Comparison of ENCODE assay signal across 8 cellular contexts in the genomic region with DNA sequence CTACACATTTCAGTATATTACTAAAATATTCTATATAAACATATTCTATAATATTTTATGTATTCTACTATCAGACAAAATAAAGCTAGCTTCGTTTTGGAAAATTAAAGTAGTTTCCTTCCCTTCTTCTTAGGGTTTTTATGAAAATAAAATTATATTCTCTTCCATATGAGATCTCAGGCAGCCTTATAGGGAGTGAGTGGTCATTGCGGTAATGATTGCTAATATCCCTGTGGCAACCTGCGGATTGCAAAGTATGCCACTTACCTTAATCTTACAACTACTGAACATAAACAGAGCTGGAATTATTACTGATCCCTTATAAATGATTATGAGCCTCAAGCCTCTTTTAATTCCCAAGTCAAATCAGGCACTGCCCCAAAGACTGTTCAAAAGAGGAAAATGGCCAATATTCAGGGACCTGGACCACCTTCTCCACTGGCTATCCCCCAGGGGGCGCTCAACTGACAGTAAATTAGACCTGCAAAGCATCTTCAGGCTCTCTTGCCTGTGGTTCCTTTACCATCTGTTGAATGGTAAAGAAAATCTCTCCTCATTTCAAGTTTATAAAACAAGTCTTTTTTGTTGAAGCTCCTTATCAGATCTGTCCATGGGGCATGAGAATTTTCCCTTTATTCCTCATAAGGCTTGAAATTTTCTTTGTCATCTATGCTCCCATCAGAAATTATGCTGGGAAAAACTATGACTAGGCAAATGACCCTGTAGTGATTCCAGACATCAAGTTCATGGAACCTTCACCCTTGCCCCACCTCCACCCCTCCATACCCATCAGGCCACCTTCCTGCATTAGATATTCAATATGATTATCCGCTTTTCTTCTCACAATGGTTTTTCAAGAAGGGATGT.
DNase-seq lines count a peak whose midpoint lies in the region; ATAC-seq and TF ChIP-seq lines count a peak whose summit lies in the region.

No MANE protein-coding gene starts in this region.

- no peak overlapping the region for H3K27ac ChIP-seq in CD8-positive, alpha-beta memory T cell (ENCODE audit: low read depth, low read length)
- no peak overlapping the region for H3K27ac ChIP-seq in Panc1 (ENCODE audit: low read length)
- no peak overlapping the region for H3K27ac ChIP-seq in tibial nerve

- H3K4me1 ChIP-seq in CD8-positive, alpha-beta memory T cell (ENCODE audit: insufficient read depth, low read length), result no peaks in the 10 kb centered on the region
- H3K4me1 ChIP-seq in Panc1 (ENCODE audit: control insufficient read depth, insufficient read depth, low read length) (no peaks in the 10 kb centered on the region), tibial nerve (peaks cover 0 to 16% (median 0%) of the 10 kb centered on the region in 4 donors)

- H3K27me3 Mint-ChIP-seq in CD8-positive, alpha-beta memory T cell, result no peaks in the 10 kb centered on the region
- H3K27me3 Mint-ChIP-seq in activated T-helper 1 cell treated with anti-CD3 and anti-CD28 coated beads, Interleukin-12 subunit alpha, Interleukin-12 subunit beta, Interleukin-2, Interleukin-4 antibody, amounts not matched to agents 30 ng/mL and 10 ng/mL and 1 ng/mL, durations not matched to agents 14 hours and 24 hours and 36 hours (ENCODE audit: insufficient read depth), result peaks cover 9% of the 10 kb centered on the region
- peaks cover 2% of the 10 kb centered on the region for H3K27me3 Mint-ChIP-seq in osteocyte (ENCODE audit: unreplicated experiment)

- no peaks in the 10 kb centered on the region for H3K9me3 ChIP-seq in CD8-positive, alpha-beta memory T cell (ENCODE audit: low read length)
- no peaks in the 10 kb centered on the region for H3K9me3 ChIP-seq in Panc1 (ENCODE audit: control insufficient read depth, insufficient read depth, low read depth, low read length)
- no peaks in the 10 kb centered on the region for H3K9me3 ChIP-seq in tibial nerve

- DNase-seq in CD8-positive, alpha-beta memory T cell, result peak; percentile 64 to 84 (median 69)
- DNase-seq in HPDE6-E6E7 (ENCODE audit: extremely low spot score) (peak; percentile 26), Panc1 (ENCODE audit: low read depth, low spot score) (peak; percentile 17), foreskin fibroblast (peak; percentile 37 to 79), osteocyte (ENCODE audit: extremely low spot score, unreplicated experiment) (peak; percentile 90), tibial nerve (ENCODE audit: low spot score in 2 of 2) (peak; percentile 59 to 75)
- DNase-seq in activated T-helper 1 cell treated with anti-CD3 and anti-CD28 coated beads, Interleukin-12 subunit alpha, Interleukin-12 subunit beta, Interleukin-2, Interleukin-4 antibody, amounts not matched to agents 30 ng/mL and 10 ng/mL and 1 ng/mL, durations not matched to agents 14 hours and 24 hours and 36 hours (ENCODE audit: low spot score), result peak; percentile 65

- no peak overlapping the region for H3K4me3 Mint-ChIP-seq in CD8-positive, alpha-beta memory T cell
- H3K4me3 Mint-ChIP-seq in activated T-helper 1 cell treated with anti-CD3 and anti-CD28 coated beads, Interleukin-12 subunit alpha, Interleukin-12 subunit beta, Interleukin-2, Interleukin-4 antibody, amounts not matched to agents 30 ng/mL and 10 ng/mL and 1 ng/mL, durations not matched to agents 14 hours and 24 hours and 36 hours, result no peak overlapping the region
- H3K4me3 Mint-ChIP-seq in osteocyte (ENCODE audit: unreplicated experiment), result no peak overlapping the region

- peak; percentile 75 for TF ChIP-seq CTCF in Panc1 (IDR thresholded peaks at IDR 0.05)
- TF ChIP-seq CTCF in foreskin fibroblast (IDR thresholded peaks at IDR 0.05; ENCODE audit: low read depth, low read length), result peak; percentile 82
- peak; percentile 87 for TF ChIP-seq CTCF in osteocyte (IDR thresholded peaks at IDR 0.05)
- peak; percentile 51 to 68 (median 62) for TF ChIP-seq CTCF in tibial nerve (IDR thresholded peaks at IDR 0.05)

- peak; percentile 94 for ATAC-seq in GM19463 (IDR thresholded peaks at IDR 0.05; ENCODE audit: unreplicated experiment)
- ATAC-seq in Panc1, result peak; percentile 84

- H3K9me3 Mint-ChIP-seq in CD8-positive, alpha-beta memory T cell, result no peaks in the 10 kb centered on the region
- H3K9me3 Mint-ChIP-seq in activated T-helper 1 cell treated with anti-CD3 and anti-CD28 coated beads, Interleukin-12 subunit alpha, Interleukin-12 subunit beta, Interleukin-2, Interleukin-4 antibody, amounts not matched to agents 30 ng/mL and 10 ng/mL and 1 ng/mL, durations not matched to agents 14 hours and 24 hours and 36 hours, result no peaks in the 10 kb centered on the region
- peaks cover 4% of the 10 kb centered on the region for H3K9me3 Mint-ChIP-seq in osteocyte (ENCODE audit: unreplicated experiment)

- H3K27me3 ChIP-seq in CD8-positive, alpha-beta memory T cell (ENCODE audit: insufficient read depth, low read length, poor library complexity, severe bottlenecking), result no peaks in the 10 kb centered on the region
- no peaks in the 10 kb centered on the region for H3K27me3 ChIP-seq in Panc1 (ENCODE audit: control insufficient read depth, insufficient read depth, low read length)
- H3K27me3 ChIP-seq in tibial nerve, result no peaks in the 10 kb centered on the region

- TF ChIP-seq POLR2A in tibial nerve (IDR thresholded peaks at IDR 0.05), result no peak

- in situ Hi-C loops in Panc1 (cut with HindIII; ENCODE audit: low pct_unique_long_range_greater_than_20kb, low sequenced_read_pairs), result no loop called here

- H3K36me3 Mint-ChIP-seq in CD8-positive, alpha-beta memory T cell, result no peaks in the 10 kb centered on the region
- H3K36me3 Mint-ChIP-seq in activated T-helper 1 cell treated with anti-CD3 and anti-CD28 coated beads, Interleukin-12 subunit alpha, Interleukin-12 subunit beta, Interleukin-2, Interleukin-4 antibody, amounts not matched to agents 30 ng/mL and 10 ng/mL and 1 ng/mL, durations not matched to agents 14 hours and 24 hours and 36 hours (ENCODE audit: low read depth), result no peaks in the 10 kb centered on the region
- H3K36me3 Mint-ChIP-seq in osteocyte (ENCODE audit: unreplicated experiment), result no peaks in the 10 kb centered on the region

- no peak overlapping the region for H3K4me3 ChIP-seq in CD8-positive, alpha-beta memory T cell (ENCODE audit: low read length)
- H3K4me3 ChIP-seq in Panc1 (ENCODE audit: low read depth in 2 of 2, low read length in 2 of 2) (no peak overlapping the region), foreskin fibroblast (ENCODE audit: low read depth in 1 of 2, low read length in 2 of 2) (no peak overlapping the region), tibial nerve (no peak overlapping the region)

- POLR2A ChIA-PET in CD8-positive, alpha-beta memory T cell (lab: Charles Lee), result interaction anchor here (1.1 kb wide), 1 partner anchor 163 kb away, joined by 3 read pairs; no protein-coding TSS in a partner anchor
- POLR2A ChIA-PET in Panc1 (lab: Charles Lee), result no interaction called here

- no peaks in the 10 kb centered on the region for H3K4me1 Mint-ChIP-seq in CD8-positive, alpha-beta memory T cell
- H3K4me1 Mint-ChIP-seq in activated T-helper 1 cell treated with anti-CD3 and anti-CD28 coated beads, Interleukin-12 subunit alpha, Interleukin-12 subunit beta, Interleukin-2, Interleukin-4 antibody, amounts not matched to agents 30 ng/mL and 10 ng/mL and 1 ng/mL, durations not matched to agents 14 hours and 24 hours and 36 hours (ENCODE audit: low read depth), result no peaks in the 10 kb centered on the region
- H3K4me1 Mint-ChIP-seq in osteocyte (ENCODE audit: unreplicated experiment), result no peaks in the 10 kb centered on the region

- no TSS peak for BruUV-seq in Panc1 (replicated peaks; lab: Mats Ljungman, UMichigan)

- H3K27ac Mint-ChIP-seq in CD8-positive, alpha-beta memory T cell, result no peak overlapping the region
- H3K27ac Mint-ChIP-seq in activated T-helper 1 cell treated with anti-CD3 and anti-CD28 coated beads, Interleukin-12 subunit alpha, Interleukin-12 subunit beta, Interleukin-2, Interleukin-4 antibody, amounts not matched to agents 30 ng/mL and 10 ng/mL and 1 ng/mL, durations not matched to agents 14 hours and 24 hours and 36 hours, result no peak overlapping the region
- H3K27ac Mint-ChIP-seq in osteocyte (ENCODE audit: unreplicated experiment), result no peak overlapping the region

- intact Hi-C loops in Panc1 (cut with micrococcal nuclease; ENCODE audit: unreplicated experiment), result loop anchor here (10.0 kb wide), 1 partner anchor 160 kb away; a partner anchor contains a TSS
- intact Hi-C loops in activated T-helper 1 cell treated with anti-CD3 and anti-CD28 coated beads, Interleukin-12 subunit alpha, Interleukin-12 subunit beta, Interleukin-2, Interleukin-4 antibody, amounts not matched to agents 30 ng/mL and 10 ng/mL and 1 ng/mL, durations not matched to agents 14 hours and 24 hours and 36 hours (cut with micrococcal nuclease), result loop anchor here (1.0 to 5.0 kb wide), 8 partner anchors 81 to 420 kb away; a partner anchor contains a TSS

- TF ChIP-seq EP300 in tibial nerve (IDR thresholded peaks at IDR 0.05), result no peak

- CTCF ChIA-PET in CD8-positive, alpha-beta memory T cell (lab: Charles Lee), result interaction anchor here (0.7 to 2.3 kb wide), 22 partner anchors 10 to 1843 kb away, joined by 3 to 21 read pairs (median 3); no protein-coding TSS in a partner anchor
- CTCF ChIA-PET in Panc1 (lab: Charles Lee), result no interaction called here

- WGBS in tibial nerve, 2 donors, result 60 to 67% methylated on average over 5 of the region's 5 CpGs

- no peaks in the 10 kb centered on the region for H3K36me3 ChIP-seq in CD8-positive, alpha-beta memory T cell (ENCODE audit: insufficient read depth, low read length)
- H3K36me3 ChIP-seq in Panc1 (ENCODE audit: control insufficient read depth, insufficient read depth, low read length) (no peaks in the 10 kb centered on the region), tibial nerve (no peaks in the 10 kb centered on the region)

Comparison
In these comparisons a context has a peak if more than half of its experiments do, and no peak if none do; other contexts are left out.
1. DNase-seq: peak in every context shown above with its lines; median percentile 90 in osteocyte; 69 in CD8-positive, alpha-beta memory T cell; 67 in tibial nerve; 65 in activated T-helper 1 cell treated with anti-CD3 and anti-CD28 coated beads, Interleukin-12 subunit alpha, Interleukin-12 subunit beta, Interleukin-2, Interleukin-4 antibody, amounts not matched to agents 30 ng/mL and 10 ng/mL and 1 ng/mL, durations not matched to agents 14 hours and 24 hours and 36 hours; 58 in foreskin fibroblast; 26 in HPDE6-E6E7; 17 in Panc1.